In the genomic region with DNA sequence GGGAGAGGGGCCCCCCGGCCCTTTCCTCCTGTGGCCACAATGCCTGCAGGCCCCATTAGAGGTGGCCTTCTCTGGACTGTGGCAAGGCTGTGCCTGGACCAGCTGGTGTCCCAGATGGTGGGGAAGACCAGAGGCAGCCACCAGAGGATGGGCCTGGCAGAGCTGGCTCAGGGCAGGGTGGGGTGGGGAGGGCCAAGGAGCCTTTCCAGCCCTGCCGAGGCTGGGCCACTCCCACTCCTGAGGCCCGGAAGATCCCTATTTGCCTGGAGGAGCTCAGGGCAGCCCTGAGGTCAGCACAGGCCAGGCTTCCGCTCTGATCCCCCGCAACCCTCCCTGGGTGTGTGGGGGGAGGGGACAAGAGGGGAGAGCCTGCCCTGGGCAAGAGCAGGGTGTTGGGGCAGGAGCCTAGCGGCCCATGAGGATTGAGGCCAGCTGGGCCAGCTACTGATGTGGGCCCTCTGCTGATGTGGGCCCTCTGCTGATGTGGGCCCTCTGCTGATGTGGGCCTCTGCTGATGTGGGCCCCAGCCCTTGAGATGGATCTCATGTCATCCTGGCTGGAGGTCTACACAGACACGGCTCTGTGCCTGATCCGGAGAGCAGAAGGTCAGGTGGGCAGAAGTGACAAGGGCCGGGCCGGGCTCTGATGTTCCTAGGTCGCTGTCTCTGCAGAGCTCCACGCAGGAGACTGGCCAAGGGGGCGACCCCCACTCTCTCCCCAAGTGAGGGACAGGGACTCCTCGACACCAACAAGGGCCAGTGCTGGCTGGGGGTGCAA, we compare ENCODE assay signal across 1 cellular context.
TF ChIP-seq lines count a peak whose summit lies in the region.

No MANE protein-coding gene starts in this region.

TF ChIP-seq in K562, 482 proteins besides CTCF, POLR2A, EP300 and RAD21 (continued from another document and continues in another):
- TF ChIP-seq, protein P1, sequence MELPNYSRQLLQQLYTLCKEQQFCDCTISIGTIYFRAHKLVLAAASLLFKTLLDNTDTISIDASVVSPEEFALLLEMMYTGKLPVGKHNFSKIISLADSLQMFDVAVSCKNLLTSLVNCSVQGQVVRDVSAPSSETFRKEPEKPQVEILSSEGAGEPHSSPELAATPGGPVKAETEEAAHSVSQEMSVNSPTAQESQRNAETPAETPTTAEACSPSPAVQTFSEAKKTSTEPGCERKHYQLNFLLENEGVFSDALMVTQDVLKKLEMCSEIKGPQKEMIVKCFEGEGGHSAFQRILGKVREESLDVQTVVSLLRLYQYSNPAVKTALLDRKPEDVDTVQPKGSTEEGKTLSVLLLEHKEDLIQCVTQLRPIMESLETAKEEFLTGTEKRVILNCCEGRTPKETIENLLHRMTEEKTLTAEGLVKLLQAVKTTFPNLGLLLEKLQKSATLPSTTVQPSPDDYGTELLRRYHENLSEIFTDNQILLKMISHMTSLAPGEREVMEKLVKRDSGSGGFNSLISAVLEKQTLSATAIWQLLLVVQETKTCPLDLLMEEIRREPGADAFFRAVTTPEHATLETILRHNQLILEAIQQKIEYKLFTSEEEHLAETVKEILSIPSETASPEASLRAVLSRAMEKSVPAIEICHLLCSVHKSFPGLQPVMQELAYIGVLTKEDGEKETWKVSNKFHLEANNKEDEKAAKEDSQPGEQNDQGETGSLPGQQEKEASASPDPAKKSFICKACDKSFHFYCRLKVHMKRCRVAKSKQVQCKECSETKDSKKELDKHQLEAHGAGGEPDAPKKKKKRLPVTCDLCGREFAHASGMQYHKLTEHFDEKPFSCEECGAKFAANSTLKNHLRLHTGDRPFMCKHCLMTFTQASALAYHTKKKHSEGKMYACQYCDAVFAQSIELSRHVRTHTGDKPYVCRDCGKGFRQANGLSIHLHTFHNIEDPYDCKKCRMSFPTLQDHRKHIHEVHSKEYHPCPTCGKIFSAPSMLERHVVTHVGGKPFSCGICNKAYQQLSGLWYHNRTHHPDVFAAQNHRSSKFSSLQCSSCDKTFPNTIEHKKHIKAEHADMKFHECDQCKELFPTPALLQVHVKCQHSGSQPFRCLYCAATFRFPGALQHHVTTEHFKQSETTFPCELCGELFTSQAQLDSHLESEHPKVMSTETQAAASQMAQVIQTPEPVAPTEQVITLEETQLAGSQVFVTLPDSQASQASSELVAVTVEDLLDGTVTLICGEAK (IDR thresholded peaks at IDR 0.05), result peak; percentile 52; the same call in 1 of the 2 replicates
- TF ChIP-seq, protein P1 (CRISPR knock-in tag; IDR thresholded peaks at IDR 0.05), result no peak
- TF ChIP-seq ZZZ3 (IDR thresholded peaks at IDR 0.05) (no peak), MYC (IDR thresholded peaks at IDR 0.05; ENCODE audit: low read depth, low read length) (peak; percentile 45; the same call in 1 of the 2 replicates), MYC (CRISPR knock-in tag; IDR thresholded peaks at IDR 0.05; ENCODE audit: borderline replicate concordance, low read depth) (no peak), STAT5B (CRISPR knock-in tag; IDR thresholded peaks at IDR 0.05) (no peak), JUNB (CRISPR knock-in tag; conservative IDR thresholded peaks at IDR 0.05) (no peak), GTF2A2 (tag; IDR thresholded peaks at IDR 0.05) (no peak), ZNF184 (CRISPR knock-in tag; IDR thresholded peaks at IDR 0.05) (no peak), ZNF408 (CRISPR knock-in tag; IDR thresholded peaks at IDR 0.05; ENCODE audit: low read depth) (no peak), GABPA (tag; conservative IDR thresholded peaks at IDR 0.05; ENCODE audit: low read depth) (peak; percentile 78), LEF1 (IDR thresholded peaks at IDR 0.05) (peak; percentile 84), ADNP (tag; IDR thresholded peaks at IDR 0.05) (no peak), PYGO2 (tag; IDR thresholded peaks at IDR 0.05) (no peak), ZBTB17 (CRISPR knock-in tag; IDR thresholded peaks at IDR 0.05) (no peak), ZBTB8A (IDR thresholded peaks at IDR 0.05; ENCODE audit: partially characterized antibody) (no peak), ZNF644 (tag; IDR thresholded peaks at IDR 0.05; ENCODE audit: low read depth) (no peak), ZNF57 (CRISPR knock-in tag; IDR thresholded peaks at IDR 0.05) (no peak), ETV5 (CRISPR knock-in tag; IDR thresholded peaks at IDR 0.05; ENCODE audit: low read depth) (peak; percentile 92), TEAD1 (CRISPR knock-in tag; IDR thresholded peaks at IDR 0.05) (no peak), MECOM (CRISPR knock-in tag; IDR thresholded peaks at IDR 0.05) (no peak), POLR3A (IDR thresholded peaks at IDR 0.05; ENCODE audit: borderline replicate concordance, extremely low read depth, insufficient read depth, insufficient read length) (no peak), ZNF3 (CRISPR knock-in tag; IDR thresholded peaks at IDR 0.05) (no peak), CAMTA2 (CRISPR knock-in tag; conservative IDR thresholded peaks at IDR 0.05) (no peak), EHMT2 (IDR thresholded peaks at IDR 0.05) (no peak), TCF3 (CRISPR knock-in tag; IDR thresholded peaks at IDR 0.05) (no peak; the same call in 1 of the 2 replicates), EZH2 (IDR thresholded peaks at IDR 0.05; ENCODE audit: borderline replicate concordance, low read depth, low read length) (no peak), MCM3 (IDR thresholded peaks at IDR 0.05) (no peak), FOXJ2 (tag; IDR thresholded peaks at IDR 0.05) (no peak), BDP1 (IDR thresholded peaks at IDR 0.05; ENCODE audit: insufficient read depth, insufficient read length) (no peak), HDGF (IDR thresholded peaks at IDR 0.05) (no peak), MAFG (tag; conservative IDR thresholded peaks at IDR 0.05) (no peak), ZKSCAN1 (IDR thresholded peaks at IDR 0.05; ENCODE audit: low read depth, low read length) (no peak), CHD1 (IDR thresholded peaks at IDR 0.05; ENCODE audit: low read length) (no peak), TFAM (CRISPR knock-in tag; conservative IDR thresholded peaks at IDR 0.05) (no peak), MYNN (IDR thresholded peaks at IDR 0.05) (peak; percentile 61; the same call in 1 of the 2 replicates), MYNN (CRISPR knock-in tag; IDR thresholded peaks at IDR 0.05) (no peak)
- TF ChIP-seq, protein P2, sequence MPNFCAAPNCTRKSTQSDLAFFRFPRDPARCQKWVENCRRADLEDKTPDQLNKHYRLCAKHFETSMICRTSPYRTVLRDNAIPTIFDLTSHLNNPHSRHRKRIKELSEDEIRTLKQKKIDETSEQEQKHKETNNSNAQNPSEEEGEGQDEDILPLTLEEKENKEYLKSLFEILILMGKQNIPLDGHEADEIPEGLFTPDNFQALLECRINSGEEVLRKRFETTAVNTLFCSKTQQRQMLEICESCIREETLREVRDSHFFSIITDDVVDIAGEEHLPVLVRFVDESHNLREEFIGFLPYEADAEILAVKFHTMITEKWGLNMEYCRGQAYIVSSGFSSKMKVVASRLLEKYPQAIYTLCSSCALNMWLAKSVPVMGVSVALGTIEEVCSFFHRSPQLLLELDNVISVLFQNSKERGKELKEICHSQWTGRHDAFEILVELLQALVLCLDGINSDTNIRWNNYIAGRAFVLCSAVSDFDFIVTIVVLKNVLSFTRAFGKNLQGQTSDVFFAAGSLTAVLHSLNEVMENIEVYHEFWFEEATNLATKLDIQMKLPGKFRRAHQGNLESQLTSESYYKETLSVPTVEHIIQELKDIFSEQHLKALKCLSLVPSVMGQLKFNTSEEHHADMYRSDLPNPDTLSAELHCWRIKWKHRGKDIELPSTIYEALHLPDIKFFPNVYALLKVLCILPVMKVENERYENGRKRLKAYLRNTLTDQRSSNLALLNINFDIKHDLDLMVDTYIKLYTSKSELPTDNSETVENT (CRISPR knock-in tag; IDR thresholded peaks at IDR 0.05), result no peak
- TF ChIP-seq, protein P3, sequence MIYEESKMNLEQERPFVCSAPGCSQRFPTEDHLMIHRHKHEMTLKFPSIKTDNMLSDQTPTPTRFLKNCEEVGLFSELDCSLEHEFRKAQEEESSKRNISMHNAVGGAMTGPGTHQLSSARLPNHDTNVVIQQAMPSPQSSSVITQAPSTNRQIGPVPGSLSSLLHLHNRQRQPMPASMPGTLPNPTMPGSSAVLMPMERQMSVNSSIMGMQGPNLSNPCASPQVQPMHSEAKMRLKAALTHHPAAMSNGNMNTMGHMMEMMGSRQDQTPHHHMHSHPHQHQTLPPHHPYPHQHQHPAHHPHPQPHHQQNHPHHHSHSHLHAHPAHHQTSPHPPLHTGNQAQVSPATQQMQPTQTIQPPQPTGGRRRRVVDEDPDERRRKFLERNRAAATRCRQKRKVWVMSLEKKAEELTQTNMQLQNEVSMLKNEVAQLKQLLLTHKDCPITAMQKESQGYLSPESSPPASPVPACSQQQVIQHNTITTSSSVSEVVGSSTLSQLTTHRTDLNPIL (CRISPR knock-in tag; IDR thresholded peaks at IDR 0.05), result no peak
- TF ChIP-seq, protein P4, sequence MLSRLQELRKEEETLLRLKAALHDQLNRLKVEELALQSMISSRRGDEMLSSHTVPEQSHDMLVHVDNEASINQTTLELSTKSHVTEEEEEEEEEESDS (CRISPR knock-in tag; IDR thresholded peaks at IDR 0.05), result no peak
- TF ChIP-seq, protein P5, sequence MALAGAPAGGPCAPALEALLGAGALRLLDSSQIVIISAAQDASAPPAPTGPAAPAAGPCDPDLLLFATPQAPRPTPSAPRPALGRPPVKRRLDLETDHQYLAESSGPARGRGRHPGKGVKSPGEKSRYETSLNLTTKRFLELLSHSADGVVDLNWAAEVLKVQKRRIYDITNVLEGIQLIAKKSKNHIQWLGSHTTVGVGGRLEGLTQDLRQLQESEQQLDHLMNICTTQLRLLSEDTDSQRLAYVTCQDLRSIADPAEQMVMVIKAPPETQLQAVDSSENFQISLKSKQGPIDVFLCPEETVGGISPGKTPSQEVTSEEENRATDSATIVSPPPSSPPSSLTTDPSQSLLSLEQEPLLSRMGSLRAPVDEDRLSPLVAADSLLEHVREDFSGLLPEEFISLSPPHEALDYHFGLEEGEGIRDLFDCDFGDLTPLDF (CRISPR knock-in tag; IDR thresholded peaks at IDR 0.05), result no peak
- TF ChIP-seq, protein P6, sequence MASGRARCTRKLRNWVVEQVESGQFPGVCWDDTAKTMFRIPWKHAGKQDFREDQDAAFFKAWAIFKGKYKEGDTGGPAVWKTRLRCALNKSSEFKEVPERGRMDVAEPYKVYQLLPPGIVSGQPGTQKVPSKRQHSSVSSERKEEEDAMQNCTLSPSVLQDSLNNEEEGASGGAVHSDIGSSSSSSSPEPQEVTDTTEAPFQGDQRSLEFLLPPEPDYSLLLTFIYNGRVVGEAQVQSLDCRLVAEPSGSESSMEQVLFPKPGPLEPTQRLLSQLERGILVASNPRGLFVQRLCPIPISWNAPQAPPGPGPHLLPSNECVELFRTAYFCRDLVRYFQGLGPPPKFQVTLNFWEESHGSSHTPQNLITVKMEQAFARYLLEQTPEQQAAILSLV (tag; IDR thresholded peaks at IDR 0.05), result no peak
- TF ChIP-seq, protein P7, sequence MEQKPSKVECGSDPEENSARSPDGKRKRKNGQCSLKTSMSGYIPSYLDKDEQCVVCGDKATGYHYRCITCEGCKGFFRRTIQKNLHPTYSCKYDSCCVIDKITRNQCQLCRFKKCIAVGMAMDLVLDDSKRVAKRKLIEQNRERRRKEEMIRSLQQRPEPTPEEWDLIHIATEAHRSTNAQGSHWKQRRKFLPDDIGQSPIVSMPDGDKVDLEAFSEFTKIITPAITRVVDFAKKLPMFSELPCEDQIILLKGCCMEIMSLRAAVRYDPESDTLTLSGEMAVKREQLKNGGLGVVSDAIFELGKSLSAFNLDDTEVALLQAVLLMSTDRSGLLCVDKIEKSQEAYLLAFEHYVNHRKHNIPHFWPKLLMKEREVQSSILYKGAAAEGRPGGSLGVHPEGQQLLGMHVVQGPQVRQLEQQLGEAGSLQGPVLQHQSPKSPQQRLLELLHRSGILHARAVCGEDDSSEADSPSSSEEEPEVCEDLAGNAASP (IDR thresholded peaks at IDR 0.05), result no peak
- TF ChIP-seq, protein P8, sequence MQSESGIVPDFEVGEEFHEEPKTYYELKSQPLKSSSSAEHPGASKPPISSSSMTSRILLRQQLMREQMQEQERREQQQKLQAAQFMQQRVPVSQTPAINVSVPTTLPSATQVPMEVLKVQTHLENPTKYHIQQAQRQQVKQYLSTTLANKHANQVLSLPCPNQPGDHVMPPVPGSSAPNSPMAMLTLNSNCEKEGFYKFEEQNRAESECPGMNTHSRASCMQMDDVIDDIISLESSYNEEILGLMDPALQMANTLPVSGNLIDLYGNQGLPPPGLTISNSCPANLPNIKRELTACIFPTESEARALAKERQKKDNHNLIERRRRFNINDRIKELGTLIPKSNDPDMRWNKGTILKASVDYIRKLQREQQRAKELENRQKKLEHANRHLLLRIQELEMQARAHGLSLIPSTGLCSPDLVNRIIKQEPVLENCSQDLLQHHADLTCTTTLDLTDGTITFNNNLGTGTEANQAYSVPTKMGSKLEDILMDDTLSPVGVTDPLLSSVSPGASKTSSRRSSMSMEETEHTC (IDR thresholded peaks at IDR 0.05), result no peak
- TF ChIP-seq, protein P9, sequence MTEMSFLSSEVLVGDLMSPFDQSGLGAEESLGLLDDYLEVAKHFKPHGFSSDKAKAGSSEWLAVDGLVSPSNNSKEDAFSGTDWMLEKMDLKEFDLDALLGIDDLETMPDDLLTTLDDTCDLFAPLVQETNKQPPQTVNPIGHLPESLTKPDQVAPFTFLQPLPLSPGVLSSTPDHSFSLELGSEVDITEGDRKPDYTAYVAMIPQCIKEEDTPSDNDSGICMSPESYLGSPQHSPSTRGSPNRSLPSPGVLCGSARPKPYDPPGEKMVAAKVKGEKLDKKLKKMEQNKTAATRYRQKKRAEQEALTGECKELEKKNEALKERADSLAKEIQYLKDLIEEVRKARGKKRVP (CRISPR knock-in tag; IDR thresholded peaks at IDR 0.05), result no peak
